In genomic region chr3:40780801-40781406, GRCh38 we compare ENCODE assay signal across 11 cellular contexts.
A peak's percentile ranks its signal among the peaks of the same experiment; 100 is the strongest.
DNase-seq lines count a peak whose midpoint lies in the region; ATAC-seq and TF ChIP-seq lines count a peak whose summit lies in the region.
"Had no signal": no experiment of that assay in that cellular context is flagged by ENCODE, and none has a peak within 500 bp of the region (broad histone marks: within the 10 kb centered on the region; RNA-seq: fewer than 3 reads in every experiment).

No MANE protein-coding gene starts in this region.

- peaks cover 0 to 13% of the 10 kb centered on the region in 2 donors for H3K27me3 Mint-ChIP-seq in CD8-positive, alpha-beta memory T cell

- in situ Hi-C loops in astrocyte of the cerebellum (cut with HindIII; ENCODE audit: low sequenced_read_pairs) = no loop called here

- peak; percentile 61 for DNase-seq in COLO829 (ENCODE audit: low spot score)
- peak; percentile 91 for DNase-seq in astrocyte of the cerebellum (ENCODE audit: low read depth)
- DNase-seq in Right ventricle myocardium superior = peak; percentile 67
- DNase-seq in posterior vena cava (ENCODE audit: low spot score) = peak; percentile 84
- no peak for DNase-seq in NCI-H446 treated with DMSO at 0.1 percent for 48 hours (lab: John Stamatoyannopoulos, UW)
- no peak for DNase-seq in CD8-positive, alpha-beta memory T cell
- DNase-seq: activated CD4-positive, alpha-beta T cell treated with anti-CD3 and anti-CD28 coated beads, Interleukin-2, amount 50 U/mL, for 48 hours; DND-41; MV-4-11 had no signal

- intact Hi-C loops in Right ventricle myocardium superior (cut with DNase I) (no loop called here), posterior vena cava (cut with DNase I) (loop anchor here in 1 of 2 donors (5.0 kb wide), 1 partner anchor 96 kb away; no protein-coding TSS in a partner anchor)

- H3K27ac ChIP-seq in CD8-positive, alpha-beta memory T cell (ENCODE audit: low read depth, low read length) = no peak overlapping the region

- CTCF ChIA-PET in CD8-positive, alpha-beta memory T cell (lab: Charles Lee) = no interaction called here

- no peak for TF ChIP-seq CTCF in astrocyte of the cerebellum (IDR thresholded peaks at IDR 0.05; ENCODE audit: low read depth, low read length, missing control alignments)

- no peaks in the 10 kb centered on the region for H3K36me3 Mint-ChIP-seq in CD8-positive, alpha-beta memory T cell

- H3K27ac Mint-ChIP-seq in CD8-positive, alpha-beta memory T cell = no peak overlapping the region

- no peak overlapping the region for H3K4me3 Mint-ChIP-seq in CD8-positive, alpha-beta memory T cell

- no peaks in the 10 kb centered on the region for H3K4me1 ChIP-seq in CD8-positive, alpha-beta memory T cell (ENCODE audit: insufficient read depth, low read length)

- H3K9me3 ChIP-seq in CD8-positive, alpha-beta memory T cell (ENCODE audit: low read length) = no peaks in the 10 kb centered on the region

- no peaks in the 10 kb centered on the region for H3K4me1 Mint-ChIP-seq in CD8-positive, alpha-beta memory T cell

- peak; percentile 86 for ATAC-seq in Right ventricle myocardium superior (ENCODE audit: poor library complexity)
- ATAC-seq in HG03432 (IDR thresholded peaks at IDR 0.05; ENCODE audit: unreplicated experiment) = no peak
- ATAC-seq in HG03159 (IDR thresholded peaks at IDR 0.05; ENCODE audit: unreplicated experiment) = no peak

- no peaks in the 10 kb centered on the region for H3K27me3 ChIP-seq in CD8-positive, alpha-beta memory T cell (ENCODE audit: insufficient read depth, low read length, poor library complexity, severe bottlenecking)

- no peaks in the 10 kb centered on the region for H3K36me3 ChIP-seq in CD8-positive, alpha-beta memory T cell (ENCODE audit: insufficient read depth, low read length)

- POLR2A ChIA-PET in CD8-positive, alpha-beta memory T cell (lab: Charles Lee) = no interaction called here

- H3K4me3 ChIP-seq in astrocyte of the cerebellum (ENCODE audit: low read depth, low read length) = no peak overlapping the region
- no peak overlapping the region for H3K4me3 ChIP-seq in CD8-positive, alpha-beta memory T cell (ENCODE audit: low read length)

- H3K9me3 Mint-ChIP-seq in CD8-positive, alpha-beta memory T cell = no peaks in the 10 kb centered on the region

Comparison
In these comparisons a context has a peak if more than half of its experiments do, and no peak if none do; other contexts are left out.
1. DNase-seq: peak in COLO829 (single experiment), astrocyte of the cerebellum (single experiment), Right ventricle myocardium superior (single experiment) and posterior vena cava (single experiment); none in NCI-H446 treated with DMSO at 0.1 percent for 48 hours (single experiment) and CD8-positive, alpha-beta memory T cell (0 of 5).